In the genomic region with DNA sequence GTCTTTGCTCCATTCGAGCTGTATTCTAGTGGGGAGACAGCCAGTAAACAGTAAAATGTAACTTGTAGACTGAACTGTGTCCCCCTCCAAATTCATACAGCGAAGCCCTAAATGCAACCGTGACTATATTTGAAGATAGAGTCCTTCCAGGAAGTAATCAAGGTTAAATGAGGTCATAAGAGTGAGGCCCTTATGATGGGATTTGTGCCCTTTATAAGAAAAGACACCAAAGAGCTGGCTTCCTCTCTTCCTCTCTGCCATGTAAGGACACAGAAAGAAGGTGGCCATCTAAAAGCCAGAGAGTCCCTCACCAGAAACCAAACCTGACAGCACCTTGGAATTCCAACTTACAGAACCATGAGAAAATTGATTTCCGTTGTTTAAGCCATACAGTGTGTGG, we compare ENCODE assay signal across 14 cellular contexts. TPM values are rescaled to one million over a fixed set of nuclear protein-coding genes. Genes with fewer than 3 reads are reported as not detected.
DNase-seq lines count a peak whose midpoint lies in the region; ATAC-seq and TF ChIP-seq lines count a peak whose summit lies in the region.
"Had no signal": no experiment of that assay in that cellular context is flagged by ENCODE, and none has a peak within 500 bp of the region (broad histone marks: within the 10 kb centered on the region; RNA-seq: fewer than 3 reads in every experiment).

No MANE protein-coding gene starts in this region.

- no peak for TF ChIP-seq EP300 in suprapubic skin (IDR thresholded peaks at IDR 0.05)

- CTCF ChIA-PET in activated CD4-positive, alpha-beta memory T cell treated with anti-CD3 and anti-CD28 coated beads for 36 hours (lab: Charles Lee): no interaction called here

- 93 to 94% methylated on average over 4 of the region's 4 CpGs for WGBS in heart right ventricle, 2 donors
- 96% methylated on average over 4 of the region's 4 CpGs for WGBS in right lobe of liver (ENCODE audit: insufficient coverage, low coverage, low lambda C conversion rate, missing lambda C conversion rate)
- 95% methylated on average over 4 of the region's 4 CpGs for WGBS in suprapubic skin

- intact Hi-C loops in heart right ventricle (cut with DNase I): no loop called here
- intact Hi-C loops in right lobe of liver (cut with DNase I): no loop called here
- intact Hi-C loops in activated CD4-positive, alpha-beta memory T cell treated with anti-CD3 and anti-CD28 coated beads for 36 hours (cut with micrococcal nuclease): loop anchor here (10.0 kb wide), 1 partner anchor 404 kb away; no protein-coding TSS in a partner anchor

- peaks cover 0 to 15% (median 0%) of the 10 kb centered on the region in 9 donors for H3K36me3 ChIP-seq in heart right ventricle
- H3K36me3 ChIP-seq in right atrium auricular region: no peaks in the 10 kb centered on the region
- peaks cover 0 to 3% (median 0%) of the 10 kb centered on the region in 4 donors for H3K36me3 ChIP-seq in right lobe of liver
- no peaks in the 10 kb centered on the region for H3K36me3 ChIP-seq in suprapubic skin
- H3K36me3 ChIP-seq: HAP-1 had no signal

- peaks cover 0 to 25% (median 20%) of the 10 kb centered on the region in 9 donors for H3K4me1 ChIP-seq in heart right ventricle
- H3K4me1 ChIP-seq in right atrium auricular region: peaks cover 0 to 13% of the 10 kb centered on the region in 2 donors
- peaks cover 0 to 45% (median 19%) of the 10 kb centered on the region in 4 donors for H3K4me1 ChIP-seq in right lobe of liver
- peaks cover 29% of the 10 kb centered on the region for H3K4me1 ChIP-seq in suprapubic skin
- H3K4me1 ChIP-seq: BLaER1 treated with 17β-estradiol and CSF1 and Interleukin-3, amounts not matched to agents 10 nM and 100 nM; HAP-1 had no signal

- DNase-seq in heart right ventricle (no peak), right atrium auricular region (ENCODE audit: low spot score) (no peak), right lobe of liver (no peak), suprapubic skin (ENCODE audit: low spot score in 2 of 2) (no peak), NCI-H2081 treated with DMSO at 0.1 percent for 48 hours (lab: John Stamatoyannopoulos, UW) (no peak)
- DNase-seq in activated CD4-positive, alpha-beta memory T cell treated with anti-CD3 and anti-CD28 coated beads for 36 hours: no peak
- no peak for DNase-seq in activated CD4-positive, alpha-beta T cell treated with anti-CD3 and anti-CD28 coated beads for 1 hour
- DNase-seq: ACHN; CD4-positive, CD25-positive, alpha-beta regulatory T cell; DMS53; GF-D8 had no signal

- H3K27me3 Mint-ChIP-seq in activated CD4-positive, alpha-beta memory T cell treated with anti-CD3 and anti-CD28 coated beads for 36 hours: no peaks in the 10 kb centered on the region
- H3K27me3 Mint-ChIP-seq: CD4-positive, CD25-positive, alpha-beta regulatory T cell had no signal

- TF ChIP-seq POLR2A in right lobe of liver (IDR thresholded peaks at IDR 0.05) (no peak), suprapubic skin (IDR thresholded peaks at IDR 0.05) (no peak)

- no peaks in the 10 kb centered on the region for H3K27me3 ChIP-seq in heart right ventricle
- no peaks in the 10 kb centered on the region for H3K27me3 ChIP-seq in right atrium auricular region
- no peaks in the 10 kb centered on the region for H3K27me3 ChIP-seq in right lobe of liver
- H3K27me3 ChIP-seq in suprapubic skin: no peaks in the 10 kb centered on the region
- H3K27me3 ChIP-seq: BLaER1 treated with 17β-estradiol and CSF1 and Interleukin-3, amounts not matched to agents 10 nM and 100 nM had no signal

- H3K4me3 ChIP-seq in heart right ventricle (no peak overlapping the region), right atrium auricular region (no peak overlapping the region), right lobe of liver (no peak overlapping the region), suprapubic skin (no peak overlapping the region)
- H3K4me3 ChIP-seq: BLaER1 treated with 17β-estradiol and CSF1 and Interleukin-3, amounts not matched to agents 10 nM and 100 nM; HAP-1 had no signal

- H3K27ac ChIP-seq in heart right ventricle: peak overlapping the region in 7 of 10 donors; percentile 15 to 76 (median 59)
- H3K27ac ChIP-seq in right atrium auricular region: peak overlapping the region in 1 of 2 donors; percentile 47
- peak overlapping the region; percentile 75 for H3K27ac ChIP-seq in cingulate gyrus (ENCODE audit: low read depth, low read length)
- H3K27ac ChIP-seq in right lobe of liver: peak overlapping the region in 2 of 3 donors; percentile 75 to 87
- peak overlapping the region; percentile 58 for H3K27ac ChIP-seq in suprapubic skin
- H3K27ac ChIP-seq: BLaER1 treated with 17β-estradiol and CSF1 and Interleukin-3, amounts not matched to agents 10 nM and 100 nM had no signal

- H3K9me3 ChIP-seq in heart right ventricle: peaks cover 0 to 9% (median 0%) of the 10 kb centered on the region in 11 donors
- H3K9me3 ChIP-seq in right atrium auricular region: no peaks in the 10 kb centered on the region
- H3K9me3 ChIP-seq in right lobe of liver: no peaks in the 10 kb centered on the region
- no peaks in the 10 kb centered on the region for H3K9me3 ChIP-seq in suprapubic skin
- H3K9me3 ChIP-seq: HAP-1 had no signal

- peaks cover 12% of the 10 kb centered on the region for H3K36me3 Mint-ChIP-seq in activated CD4-positive, alpha-beta memory T cell treated with anti-CD3 and anti-CD28 coated beads for 36 hours

- no peaks in the 10 kb centered on the region for H3K4me1 Mint-ChIP-seq in activated CD4-positive, alpha-beta memory T cell treated with anti-CD3 and anti-CD28 coated beads for 36 hours (ENCODE audit: low read depth)
- H3K4me1 Mint-ChIP-seq: CD4-positive, CD25-positive, alpha-beta regulatory T cell had no signal

- TF ChIP-seq CTCF in heart right ventricle (IDR thresholded peaks at IDR 0.05): no peak
- no peak for TF ChIP-seq CTCF in right atrium auricular region (IDR thresholded peaks at IDR 0.05)
- no peak for TF ChIP-seq CTCF in right lobe of liver (IDR thresholded peaks at IDR 0.05)
- TF ChIP-seq CTCF in suprapubic skin (IDR thresholded peaks at IDR 0.05): no peak

- peaks cover 6% of the 10 kb centered on the region for H3K9me3 Mint-ChIP-seq in activated CD4-positive, alpha-beta memory T cell treated with anti-CD3 and anti-CD28 coated beads for 36 hours

- ATAC-seq in heart right ventricle (no peak), right lobe of liver (no peak)

- POLR2A ChIA-PET in activated CD4-positive, alpha-beta memory T cell treated with anti-CD3 and anti-CD28 coated beads for 36 hours (lab: Charles Lee): no interaction called here

- H3K27ac Mint-ChIP-seq in activated CD4-positive, alpha-beta memory T cell treated with anti-CD3 and anti-CD28 coated beads for 36 hours: no peak overlapping the region
- H3K27ac Mint-ChIP-seq: CD4-positive, CD25-positive, alpha-beta regulatory T cell had no signal

- H3K4me3 Mint-ChIP-seq in activated CD4-positive, alpha-beta memory T cell treated with anti-CD3 and anti-CD28 coated beads for 36 hours: no peak overlapping the region
- H3K4me3 Mint-ChIP-seq: CD4-positive, CD25-positive, alpha-beta regulatory T cell had no signal

RNA-seq across cellular contexts. Expression of a gene that starts 31.4 kb away (rescaled TPM):
- 1 to 10 TPM in 5 of 10 donors, under 1 TPM in 5; 0.61 to 2.1 (median 1.1) TPM for total RNA-seq in heart right ventricle
- polyA plus RNA-seq in heart right ventricle: under 1 TPM; 0.32 to 0.51 TPM
- 1 to 10 TPM; 1.3 to 2.5 TPM for total RNA-seq in right atrium auricular region
- total RNA-seq in right lobe of liver: 1 to 10 TPM; 1.1 to 3.3 (median 1.4) TPM
- 1 to 10 TPM; 4.5 to 6.7 (median 5.0) TPM for total RNA-seq in suprapubic skin
- under 1 TPM; 0.36 to 0.48 TPM for total RNA-seq in activated CD4-positive, alpha-beta memory T cell treated with anti-CD3 and anti-CD28 coated beads for 36 hours
- polyA plus RNA-seq: CD4-positive, CD25-positive, alpha-beta regulatory T cell had no signal

RNA-seq across cellular contexts. Expression of a gene that starts 41.5 kb away (rescaled TPM):
- total RNA-seq in heart right ventricle: 10 to 100 TPM; 30.4 to 48.1 (median 39.5) TPM
- 10 to 100 TPM; 12.6 to 34.6 TPM for polyA plus RNA-seq in heart right ventricle
- total RNA-seq in right atrium auricular region: 10 to 100 TPM; 41.2 to 55.7 TPM
- 10 to 100 TPM; 18.0 to 40.0 (median 22.1) TPM for total RNA-seq in right lobe of liver
- 10 to 100 TPM; 30.9 to 86.1 (median 36.5) TPM for total RNA-seq in suprapubic skin
- total RNA-seq in activated CD4-positive, alpha-beta memory T cell treated with anti-CD3 and anti-CD28 coated beads for 36 hours: 10 to 100 TPM; 26.7 to 27.0 TPM

RNA-seq across cellular contexts. Expression of a gene that starts 41.6 kb away (rescaled TPM):
- total RNA-seq in heart right ventricle (10 to 100 TPM in 8 of 10 donors, 1 to 10 TPM in 2; 9.7 to 14.4 (median 11.4) TPM), right atrium auricular region (10 to 100 TPM in 1 of 2 donors, 1 to 10 TPM in 1; 9.2 to 11.4 TPM), right lobe of liver (1 to 10 TPM; 3.6 to 8.4 (median 5.3) TPM), suprapubic skin (10 to 100 TPM in 3 of 4 donors, 1 to 10 TPM in 1; 9.8 to 28.8 (median 12.6) TPM)
- polyA plus RNA-seq in heart right ventricle: 1 to 10 TPM; 5.2 to 9.2 TPM
- 10 to 100 TPM; 21.1 to 21.9 TPM for total RNA-seq in activated CD4-positive, alpha-beta memory T cell treated with anti-CD3 and anti-CD28 coated beads for 36 hours
